8 cellular contexts compared by ENCODE assay signal in genomic region chr1:223765036-223765718, GRCh38. TPM values are rescaled to one million over a fixed set of nuclear protein-coding genes. Genes with fewer than 3 reads are reported as not detected.
DNase-seq lines count a peak whose midpoint lies in the region; ATAC-seq and TF ChIP-seq lines count a peak whose summit lies in the region.
"Had no signal": no experiment of that assay in that cellular context is flagged by ENCODE, and none has a peak within 500 bp of the region (broad histone marks: within the 10 kb centered on the region; RNA-seq: fewer than 3 reads in every experiment).

No MANE protein-coding gene starts in this region.

- no peaks in the 10 kb centered on the region for H3K4me1 Mint-ChIP-seq in stimulated activated effector memory CD8-positive, alpha-beta T cell treated with anti-CD3 and anti-CD28 coated beads, Interleukin-12 subunit alpha, Interleukin-12 subunit beta, amount 100 ng/mL, for 72 hours

- H3K27ac ChIP-seq in HUES64 (ENCODE audit: low read depth, low read length) (peak overlapping the region; percentile 25; the same call in 1 of the 2 replicates), A673 (ENCODE audit: low read depth, low read length, poor library complexity, severe bottlenecking) (no peak overlapping the region)

- CTCF ChIA-PET in A673 (lab: Charles Lee), result no interaction called here

- no TSS peak for BruUV-seq in A673 (replicated peaks; lab: Mats Ljungman, UMichigan)

- peak in 46 of 58 donors; percentile 11 to 88 (median 56) for DNase-seq in anterior cingulate cortex (lab: John Stamatoyannopoulos, UW)
- peak; percentile 52 for DNase-seq in kidney tubule cell (ENCODE audit: low spot score)
- DNase-seq in stimulated activated effector memory CD8-positive, alpha-beta T cell treated with anti-CD3 and anti-CD28 coated beads, Interleukin-12 subunit alpha, Interleukin-12 subunit beta, amount 100 ng/mL, for 72 hours (ENCODE audit: low spot score in 2 of 2), result no peak
- DNase-seq in A673 (ENCODE audit: low spot score), result no peak
- no peak for DNase-seq in Kasumi-1 (lab: John Stamatoyannopoulos, UW)
- DNase-seq in SW 1271 (lab: John Stamatoyannopoulos, UW), result no peak
- DNase-seq: adrenal gland had no signal

- H3K27me3 ChIP-seq in HUES64 (ENCODE audit: insufficient read depth, low read length) (no peaks in the 10 kb centered on the region), A673 (replicated peaks; ENCODE audit: insufficient read depth, low read depth, low read length, poor library complexity) (no peaks in the 10 kb centered on the region)
- H3K27me3 ChIP-seq: adrenal gland had no signal

- no peak overlapping the region for H3K27ac Mint-ChIP-seq in stimulated activated effector memory CD8-positive, alpha-beta T cell treated with anti-CD3 and anti-CD28 coated beads, Interleukin-12 subunit alpha, Interleukin-12 subunit beta, amount 100 ng/mL, for 72 hours

- H3K4me3 Mint-ChIP-seq in stimulated activated effector memory CD8-positive, alpha-beta T cell treated with anti-CD3 and anti-CD28 coated beads, Interleukin-12 subunit alpha, Interleukin-12 subunit beta, amount 100 ng/mL, for 72 hours, result no peak overlapping the region

- intact Hi-C loops in A673 (cut with micrococcal nuclease; ENCODE audit: unreplicated experiment), result no loop called here

- no peaks in the 10 kb centered on the region for H3K9me3 Mint-ChIP-seq in stimulated activated effector memory CD8-positive, alpha-beta T cell treated with anti-CD3 and anti-CD28 coated beads, Interleukin-12 subunit alpha, Interleukin-12 subunit beta, amount 100 ng/mL, for 72 hours

- POLR2A ChIA-PET in A673 (lab: Charles Lee; ENCODE audit: low non-redundant PET), result no interaction called here

- H3K9me3 ChIP-seq in HUES64 (ENCODE audit: insufficient read depth, low read depth, low read length) (no peaks in the 10 kb centered on the region), A673 (ENCODE audit: low read depth, low read length, poor library complexity, severe bottlenecking) (no peaks in the 10 kb centered on the region)
- H3K9me3 ChIP-seq: adrenal gland had no signal

- peaks cover 83% of the 10 kb centered on the region for H3K36me3 Mint-ChIP-seq in stimulated activated effector memory CD8-positive, alpha-beta T cell treated with anti-CD3 and anti-CD28 coated beads, Interleukin-12 subunit alpha, Interleukin-12 subunit beta, amount 100 ng/mL, for 72 hours

- H3K9ac ChIP-seq in HUES64 (ENCODE audit: low read depth, low read length), result no peak overlapping the region

- H3K4me1 ChIP-seq in HUES64 (ENCODE audit: insufficient read depth, low read length) (0 out of 2 replicates have a peak, but pooled peaks cover 5% of the 10 kb centered on the region), A673 (ENCODE audit: insufficient read depth, low read length, poor library complexity, severe bottlenecking) (no peaks in the 10 kb centered on the region)
- H3K4me1 ChIP-seq: adrenal gland had no signal

- no peak for TF ChIP-seq CTCF in A673 (conservative IDR thresholded peaks at IDR 0.05; ENCODE audit: low read depth, low read length)

- WGBS in HUES64, result 80% methylated on average over 9 of the region's 9 CpGs

- H3K4me3 ChIP-seq in HUES64 (ENCODE audit: low read length) (no peak overlapping the region), A673 (ENCODE audit: low read depth, low read length, poor library complexity, severe bottlenecking) (no peak overlapping the region)
- H3K4me3 ChIP-seq: adrenal gland had no signal

- H3K36me3 ChIP-seq in HUES64 (ENCODE audit: insufficient read depth, low read length) (peaks cover 60% of the 10 kb centered on the region), A673 (ENCODE audit: insufficient read depth, low read length, poor library complexity, severe bottlenecking) (peaks cover 29% of the 10 kb centered on the region)

- ATAC-seq in stimulated activated effector memory CD8-positive, alpha-beta T cell treated with anti-CD3 and anti-CD28 coated beads, Interleukin-12 subunit alpha, Interleukin-12 subunit beta, amount 100 ng/mL, for 72 hours, result peak; percentile 21

RNA-seq across cellular contexts. Expression of gene CAPN2, which starts 52.8 kb away (rescaled TPM):
- 26.0 TPM for polyA plus RNA-seq in HUES64 (2013, experiment 1 of 2)
- 34.6 TPM for polyA plus RNA-seq in HUES64 (2013, experiment 2 of 2)
- 131 and 137 TPM in 2 replicates for total RNA-seq in A673 (2021)

Comparison
In these comparisons a context has a peak if more than half of its experiments do, and no peak if none do; other contexts are left out.
1. DNase-seq: peak in anterior cingulate cortex (46 of 58) and kidney tubule cell (single experiment); none in stimulated activated effector memory CD8-positive, alpha-beta T cell treated with anti-CD3 and anti-CD28 coated beads, Interleukin-12 subunit alpha, Interleukin-12 subunit beta, amount 100 ng/mL, for 72 hours (0 of 2), A673 (single experiment), Kasumi-1 (0 of 2) and SW 1271 (0 of 2).